In genomic region chr16:14050297-14051027, GRCh38 we compare ENCODE assay signal across 19 cellular contexts. TPM values are rescaled to one million over a fixed set of nuclear protein-coding genes. Genes with fewer than 3 reads are reported as not detected.
A peak's percentile ranks its signal among the peaks of the same experiment; 100 is the strongest.
DNase-seq lines count a peak whose midpoint lies in the region; FAIRE-seq and TF ChIP-seq lines count a peak whose summit lies in the region.
"Had no signal": no experiment of that assay in that cellular context is flagged by ENCODE, and none has a peak within 500 bp of the region (broad histone marks: within the 10 kb centered on the region; RNA-seq: fewer than 3 reads in every experiment).

No MANE protein-coding gene starts in this region.

- H3K4me1 ChIP-seq in iPS DF 6.9 (ENCODE audit: control insufficient read depth, insufficient read depth, low read length) (peaks cover 4% of the 10 kb centered on the region), parathyroid adenoma (no peaks in the 10 kb centered on the region)
- H3K4me1 ChIP-seq: BLaER1 treated with 17β-estradiol and CSF1 and Interleukin-3, amounts not matched to agents 10 nM and 100 nM had no signal

- H3K4me3 ChIP-seq in iPS DF 6.9 (ENCODE audit: low read length) (no peak overlapping the region), parathyroid adenoma (ENCODE audit: low read depth, low read length) (no peak overlapping the region)
- H3K4me3 ChIP-seq: BLaER1 treated with 17β-estradiol and CSF1 and Interleukin-3, amounts not matched to agents 10 nM and 100 nM; MG63 had no signal

- H3K9me3 ChIP-seq in iPS DF 6.9 (ENCODE audit: control insufficient read depth, insufficient read depth, low read length) = no peaks in the 10 kb centered on the region
- H3K9me3 ChIP-seq in parathyroid adenoma (ENCODE audit: control insufficient read depth, low read length) = no peaks in the 10 kb centered on the region
- H3K9me3 ChIP-seq: BLaER1 treated with 17β-estradiol and CSF1 and Interleukin-3, amounts not matched to agents 10 nM and 100 nM; MG63 had no signal

- no peak overlapping the region for H3K4me3 Mint-ChIP-seq in osteocyte (ENCODE audit: unreplicated experiment)
- H3K4me3 Mint-ChIP-seq: activated CD4-positive, alpha-beta memory T cell treated with anti-CD3 and anti-CD28 coated beads, Interleukin-2, amount 10 ng/mL, durations not matched to agents 7 days and 5 days; T-helper 2 cell treated with Interferon-gamma antibody and Interleukin-4, amounts not matched to agents 5 μg/mL and 100 μg/mL, for 36 hours had no signal

- DNase-seq in H54 (ENCODE audit: insufficient read length, low spot score) (peak; percentile 12), RWPE1 (ENCODE audit: low spot score) (peak; percentile 12), iPS DF 6.9 (ENCODE audit: low read depth, low spot score) (peak; percentile 72), nucleus accumbens (lab: John Stamatoyannopoulos, UW) (no peak), hypothalamus (lab: John Stamatoyannopoulos, UW) (no peak), osteocyte (ENCODE audit: extremely low spot score, unreplicated experiment) (no peak)
- no peak for DNase-seq in activated effector memory CD4-positive, alpha-beta T cell treated with anti-CD3 and anti-CD28 coated beads, Interleukin-2, amount 50 U/mL, for 16 hours
- DNase-seq: activated CD4-positive, alpha-beta memory T cell treated with anti-CD3 and anti-CD28 coated beads, Interleukin-2, amount 10 ng/mL, durations not matched to agents 7 days and 5 days; activated gamma-delta T cell; caudate nucleus; left ventricle myocardium superior; MG63; NCI-H2171; occipital lobe; stimulated activated CD4-positive, alpha-beta T cell treated with anti-CD3 and anti-CD28 coated beads, Interleukin-4, amount 100 ng/mL, for 24 hours; stimulated activated naive CD4-positive, alpha-beta T cell had no signal

- H3K27me3 ChIP-seq in iPS DF 6.9 (ENCODE audit: control insufficient read depth, insufficient read depth, low read length) (no peaks in the 10 kb centered on the region), parathyroid adenoma (ENCODE audit: control insufficient read depth, insufficient read depth, low read length) (no peaks in the 10 kb centered on the region)
- H3K27me3 ChIP-seq: BLaER1 treated with 17β-estradiol and CSF1 and Interleukin-3, amounts not matched to agents 10 nM and 100 nM had no signal

- FAIRE-seq in H54 (lab: Jason Lieb, UNC) = no peak

- no peaks in the 10 kb centered on the region for H3K4me1 Mint-ChIP-seq in osteocyte (ENCODE audit: unreplicated experiment)
- H3K4me1 Mint-ChIP-seq: activated CD4-positive, alpha-beta memory T cell treated with anti-CD3 and anti-CD28 coated beads, Interleukin-2, amount 10 ng/mL, durations not matched to agents 7 days and 5 days had no signal

- H3K27ac Mint-ChIP-seq in osteocyte (ENCODE audit: unreplicated experiment) = no peak overlapping the region
- H3K27ac Mint-ChIP-seq: activated CD4-positive, alpha-beta memory T cell treated with anti-CD3 and anti-CD28 coated beads, Interleukin-2, amount 10 ng/mL, durations not matched to agents 7 days and 5 days; T-helper 2 cell treated with Interferon-gamma antibody and Interleukin-4, amounts not matched to agents 5 μg/mL and 100 μg/mL, for 36 hours had no signal

- no peak overlapping the region for H3K4me2 ChIP-seq in parathyroid adenoma (ENCODE audit: low read length)
- H3K4me2 ChIP-seq: BLaER1 treated with 17β-estradiol and CSF1 and Interleukin-3, amounts not matched to agents 10 nM and 100 nM had no signal

- peaks cover 1% of the 10 kb centered on the region for H3K36me3 Mint-ChIP-seq in osteocyte (ENCODE audit: unreplicated experiment)

- CTCF ChIA-PET in RWPE1 (lab: Yijun Ruan, JAX) = no interaction called here

- no peaks in the 10 kb centered on the region for H3K36me3 ChIP-seq in iPS DF 6.9 (ENCODE audit: control insufficient read depth, insufficient read depth, low read length)
- H3K36me3 ChIP-seq in parathyroid adenoma (ENCODE audit: control insufficient read depth, insufficient read depth, low read length) = no peaks in the 10 kb centered on the region
- H3K36me3 ChIP-seq: BLaER1 treated with 17β-estradiol and CSF1 and Interleukin-3, amounts not matched to agents 10 nM and 100 nM; MG63 had no signal

- H3K27me3 Mint-ChIP-seq in osteocyte (ENCODE audit: unreplicated experiment) = peaks cover 9% of the 10 kb centered on the region
- H3K27me3 Mint-ChIP-seq: activated CD4-positive, alpha-beta memory T cell treated with anti-CD3 and anti-CD28 coated beads, Interleukin-2, amount 10 ng/mL, durations not matched to agents 7 days and 5 days had no signal

- TF ChIP-seq CTCF in RWPE1 (conservative IDR thresholded peaks at IDR 0.05; ENCODE audit: low read depth) = no peak
- TF ChIP-seq CTCF in parathyroid adenoma (IDR thresholded peaks at IDR 0.05) = no peak
- TF ChIP-seq CTCF in osteocyte (IDR thresholded peaks at IDR 0.05) = no peak

- H2AFZ ChIP-seq in parathyroid adenoma = peak overlapping the region; percentile 13

- no peak for TF ChIP-seq POLR2A in H54 (IDR thresholded peaks at IDR 0.05; ENCODE audit: low read depth, low read length)

- POLR2A ChIA-PET in RWPE1 (lab: Yijun Ruan, JAX; ENCODE audit: low non-redundant PET) = no interaction called here

- WGBS in iPS DF 6.9 (ENCODE audit: insufficient coverage, insufficient read length) = no CpG with 5 or more reads among the region's 10 CpGs

- no peak overlapping the region for H3K9ac ChIP-seq in parathyroid adenoma
- H3K9ac ChIP-seq: BLaER1 treated with 17β-estradiol and CSF1 and Interleukin-3, amounts not matched to agents 10 nM and 100 nM had no signal

- H3K79me2 ChIP-seq in parathyroid adenoma = no peaks in the 10 kb centered on the region

- no peak overlapping the region for H3K27ac ChIP-seq in RWPE1
- H3K27ac ChIP-seq in iPS DF 6.9 (ENCODE audit: low read length) = no peak overlapping the region
- no peak overlapping the region for H3K27ac ChIP-seq in parathyroid adenoma
- H3K27ac ChIP-seq: BLaER1 treated with 17β-estradiol and CSF1 and Interleukin-3, amounts not matched to agents 10 nM and 100 nM had no signal

- no peaks in the 10 kb centered on the region for H3K9me3 Mint-ChIP-seq in osteocyte (ENCODE audit: unreplicated experiment)
- H3K9me3 Mint-ChIP-seq: activated CD4-positive, alpha-beta memory T cell treated with anti-CD3 and anti-CD28 coated beads, Interleukin-2, amount 10 ng/mL, durations not matched to agents 7 days and 5 days; T-helper 2 cell treated with Interferon-gamma antibody and Interleukin-4, amounts not matched to agents 5 μg/mL and 100 μg/mL, for 36 hours had no signal

RNA-seq across cellular contexts. Expression of gene MRTFB, which starts 20.7 kb away (rescaled TPM):
- total RNA-seq in osteocyte = 26.3 and 31.4 TPM in 2 replicates

Comparison
In these comparisons a context has a peak if more than half of its experiments do, and no peak if none do; other contexts are left out.
1. DNase-seq: peak in H54 (single experiment), RWPE1 (single experiment) and iPS DF 6.9 (single experiment); none in nucleus accumbens (0 of 56), hypothalamus (0 of 51), osteocyte (single experiment) and activated effector memory CD4-positive, alpha-beta T cell treated with anti-CD3 and anti-CD28 coated beads, Interleukin-2, amount 50 U/mL, for 16 hours (single experiment).